Comparison of ENCODE assay signal across 24 cellular contexts in the genomic region with DNA sequence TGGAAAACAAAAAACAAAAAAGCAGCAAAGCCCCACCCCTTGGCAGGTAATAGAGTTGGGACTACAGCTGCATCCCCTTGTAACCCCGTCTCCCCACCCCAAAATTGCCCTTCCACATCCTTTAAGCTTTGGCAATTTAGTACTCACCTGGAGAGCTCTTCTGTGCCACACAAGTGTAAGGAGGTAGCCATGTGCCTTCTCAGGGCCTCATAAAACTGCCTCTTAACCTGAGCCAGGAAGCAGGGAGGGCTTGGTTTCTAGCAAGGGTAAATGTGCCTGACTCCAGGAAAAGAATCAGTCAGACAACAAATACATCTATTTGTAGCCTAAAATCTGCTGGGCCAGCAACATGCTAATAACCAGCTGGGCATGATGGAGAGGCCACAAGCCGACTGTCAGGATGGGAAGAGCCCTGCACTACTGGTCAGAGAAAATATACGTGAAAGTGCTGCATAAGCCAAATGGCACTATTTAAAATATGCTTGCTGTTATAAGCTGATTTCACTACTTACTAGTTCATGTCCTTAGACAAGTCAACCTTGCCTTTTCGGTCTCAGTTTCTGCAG. TPM values are rescaled to one million over a fixed set of nuclear protein-coding genes. Genes with fewer than 3 reads are reported as not detected.
DNase-seq lines count a peak whose midpoint lies in the region; ATAC-seq, FAIRE-seq and TF ChIP-seq lines count a peak whose summit lies in the region.
"Had no signal": no experiment of that assay in that cellular context is flagged by ENCODE, and none has a peak within 500 bp of the region (broad histone marks: within the 10 kb centered on the region; RNA-seq: fewer than 3 reads in every experiment).

No MANE protein-coding gene starts in this region.

- H3K36me3 ChIP-seq in CD8-positive, alpha-beta T cell (ENCODE audit: insufficient read depth, low read length): peaks cover 4% of the 10 kb centered on the region
- H3K36me3 ChIP-seq in Panc1 (ENCODE audit: control insufficient read depth, insufficient read depth, low read length): peaks cover 4% of the 10 kb centered on the region

- no peaks in the 10 kb centered on the region for H3K27me3 ChIP-seq in CD8-positive, alpha-beta T cell (ENCODE audit: insufficient read depth, low read length)
- no peaks in the 10 kb centered on the region for H3K27me3 ChIP-seq in Panc1 (ENCODE audit: control insufficient read depth, insufficient read depth, low read length)
- H3K27me3 ChIP-seq: gastrocnemius medialis, MG63, spleen had no signal

- FAIRE-seq in islet of Langerhans (lab: Jason Lieb, UNC): peak; percentile 95

- ATAC-seq in CD8-positive, alpha-beta T cell: no peak
- peak; percentile 27; the same call in 1 of the 2 replicates for ATAC-seq in Panc1
- no peak for ATAC-seq in GM19035 (IDR thresholded peaks at IDR 0.05; ENCODE audit: unreplicated experiment)
- ATAC-seq in sciatic nerve: no peak
- ATAC-seq: esophagus mucosa, gastrocnemius medialis had no signal

- CTCF ChIA-PET in CD8-positive, alpha-beta T cell (lab: Charles Lee): no interaction called here
- CTCF ChIA-PET in Panc1 (lab: Charles Lee): no interaction called here
- CTCF ChIA-PET in activated CD4-positive, alpha-beta memory T cell treated with anti-CD3 and anti-CD28 coated beads for 36 hours (lab: Charles Lee): interaction anchor here (1.4 kb wide), 1 partner anchor 12 kb away, joined by 4 read pairs; no protein-coding TSS in a partner anchor

- no peaks in the 10 kb centered on the region for H3K9me3 Mint-ChIP-seq in CD8-positive, alpha-beta T cell
- H3K9me3 Mint-ChIP-seq in activated CD4-positive, alpha-beta memory T cell treated with anti-CD3 and anti-CD28 coated beads for 36 hours: no peaks in the 10 kb centered on the region
- H3K9me3 Mint-ChIP-seq: activated naive CD4-positive, alpha-beta T cell treated with anti-CD3 and anti-CD28 coated beads, Interleukin-2, amount 10 ng/mL, durations not matched to agents 7 days and 5 days; type B pancreatic cell had no signal

- no peak overlapping the region for H3K27ac ChIP-seq in CD8-positive, alpha-beta T cell (ENCODE audit: low read depth, low read length)
- H3K27ac ChIP-seq in Panc1 (ENCODE audit: low read length): no peak overlapping the region
- H3K27ac ChIP-seq: gastrocnemius medialis, spleen had no signal

- DNase-seq in DMS53 (lab: John Stamatoyannopoulos, UW): peak; percentile 17
- DNase-seq in DMS53 treated with DMSO at 0.1 percent for 48 hours (lab: John Stamatoyannopoulos, UW; ENCODE audit: unreplicated experiment): no peak
- no peak for DNase-seq in CD8-positive, alpha-beta T cell
- no peak for DNase-seq in Panc1 (ENCODE audit: low read depth, low spot score)
- DNase-seq in activated CD4-positive, alpha-beta memory T cell treated with anti-CD3 and anti-CD28 coated beads for 36 hours: no peak
- DNase-seq in sciatic nerve (ENCODE audit: low spot score): no peak
- DNase-seq: activated CD4-positive, alpha-beta T cell treated with anti-CD3 and anti-CD28 coated beads for 1 hour; activated CD8-positive, alpha-beta memory T cell treated with anti-CD3 and anti-CD28 coated beads, Interleukin-2, amount 50 U/mL, for 48 hours; activated naive CD4-positive, alpha-beta T cell treated with anti-CD3 and anti-CD28 coated beads, Interleukin-2, amount 10 ng/mL, durations not matched to agents 7 days and 5 days; effector CD8-positive, alpha-beta T cell; gastrocnemius medialis; kidney glomerular epithelial cell; MG63; NCI-H1694; NCI-H446 treated with DMSO at 0.1 percent for 48 hours; nucleus accumbens; retina; spleen had no signal

- H3K36me3 Mint-ChIP-seq in CD8-positive, alpha-beta T cell: peaks cover 14% of the 10 kb centered on the region
- H3K36me3 Mint-ChIP-seq in activated CD4-positive, alpha-beta memory T cell treated with anti-CD3 and anti-CD28 coated beads for 36 hours: peaks cover 23% of the 10 kb centered on the region

- POLR2A ChIA-PET in CD8-positive, alpha-beta T cell (lab: Charles Lee): interaction anchor here (0.6 kb wide), 1 partner anchor 29 kb away, joined by 3 read pairs; no protein-coding TSS in a partner anchor
- POLR2A ChIA-PET in Panc1 (lab: Charles Lee): no interaction called here
- POLR2A ChIA-PET in activated CD4-positive, alpha-beta memory T cell treated with anti-CD3 and anti-CD28 coated beads for 36 hours (lab: Charles Lee): no interaction called here

- in situ Hi-C loops in Panc1 (cut with HindIII; ENCODE audit: low pct_unique_long_range_greater_than_20kb, low sequenced_read_pairs): no loop called here

- no peaks in the 10 kb centered on the region for H3K9me3 ChIP-seq in CD8-positive, alpha-beta T cell (ENCODE audit: low read length)
- no peaks in the 10 kb centered on the region for H3K9me3 ChIP-seq in Panc1 (ENCODE audit: control insufficient read depth, insufficient read depth, low read depth, low read length)
- H3K9me3 ChIP-seq: gastrocnemius medialis, MG63, spleen had no signal

- H3K4me1 ChIP-seq in CD8-positive, alpha-beta T cell (ENCODE audit: insufficient read depth, low read length): no peaks in the 10 kb centered on the region
- no peaks in the 10 kb centered on the region for H3K4me1 ChIP-seq in Panc1 (ENCODE audit: control insufficient read depth, insufficient read depth, low read length)

- no peak overlapping the region for H3K4me3 Mint-ChIP-seq in CD8-positive, alpha-beta T cell
- no peak overlapping the region for H3K4me3 Mint-ChIP-seq in activated CD4-positive, alpha-beta memory T cell treated with anti-CD3 and anti-CD28 coated beads for 36 hours
- H3K4me3 Mint-ChIP-seq: activated naive CD4-positive, alpha-beta T cell treated with anti-CD3 and anti-CD28 coated beads, Interleukin-2, amount 10 ng/mL, durations not matched to agents 7 days and 5 days; B cell; IgD-negative memory B cell; type B pancreatic cell had no signal

- TF ChIP-seq CTCF in CD8-positive, alpha-beta T cell (IDR thresholded peaks at IDR 0.05): no peak
- TF ChIP-seq CTCF in Panc1 (IDR thresholded peaks at IDR 0.05): no peak

- H3K4me1 Mint-ChIP-seq in CD8-positive, alpha-beta T cell (ENCODE audit: low read depth): no peaks in the 10 kb centered on the region
- no peaks in the 10 kb centered on the region for H3K4me1 Mint-ChIP-seq in activated CD4-positive, alpha-beta memory T cell treated with anti-CD3 and anti-CD28 coated beads for 36 hours (ENCODE audit: low read depth)
- H3K4me1 Mint-ChIP-seq: activated naive CD4-positive, alpha-beta T cell treated with anti-CD3 and anti-CD28 coated beads, Interleukin-2, amount 10 ng/mL, durations not matched to agents 7 days and 5 days; B cell; IgD-negative memory B cell had no signal

- no peaks in the 10 kb centered on the region for H3K27me3 Mint-ChIP-seq in CD8-positive, alpha-beta T cell (ENCODE audit: low read depth)
- H3K27me3 Mint-ChIP-seq in activated CD4-positive, alpha-beta memory T cell treated with anti-CD3 and anti-CD28 coated beads for 36 hours: no peaks in the 10 kb centered on the region
- H3K27me3 Mint-ChIP-seq: activated naive CD4-positive, alpha-beta T cell treated with anti-CD3 and anti-CD28 coated beads, Interleukin-2, amount 10 ng/mL, durations not matched to agents 7 days and 5 days; B cell; IgD-negative memory B cell; type B pancreatic cell had no signal

- peak overlapping the region; percentile 75 for H3K27ac Mint-ChIP-seq in CD8-positive, alpha-beta T cell
- no peak overlapping the region for H3K27ac Mint-ChIP-seq in activated CD4-positive, alpha-beta memory T cell treated with anti-CD3 and anti-CD28 coated beads for 36 hours
- H3K27ac Mint-ChIP-seq: activated naive CD4-positive, alpha-beta T cell treated with anti-CD3 and anti-CD28 coated beads, Interleukin-2, amount 10 ng/mL, durations not matched to agents 7 days and 5 days; B cell; type B pancreatic cell had no signal

- intact Hi-C loops in CD8-positive, alpha-beta T cell (cut with DNase I, micrococcal nuclease): loop anchor here in 1 of 2 experiments (5.0 kb wide), 1 partner anchor 985 kb away; no protein-coding TSS in a partner anchor
- intact Hi-C loops in Panc1 (cut with micrococcal nuclease; ENCODE audit: unreplicated experiment) (no loop called here), sciatic nerve (cut with DNase I) (no loop called here)
- intact Hi-C loops in activated CD4-positive, alpha-beta memory T cell treated with anti-CD3 and anti-CD28 coated beads for 36 hours (cut with micrococcal nuclease): no loop called here

- H3K4me3 ChIP-seq in CD8-positive, alpha-beta T cell (ENCODE audit: low read depth, low read length): no peak overlapping the region
- no peak overlapping the region for H3K4me3 ChIP-seq in Panc1 (ENCODE audit: low read depth in 2 of 2, low read length in 2 of 2)
- H3K4me3 ChIP-seq: gastrocnemius medialis, MG63, spleen had no signal

- no TSS peak for BruUV-seq in Panc1 (replicated peaks; lab: Mats Ljungman, UMichigan)

RNA-seq across cellular contexts. Expression of gene NOP58, which starts 46.3 kb away (rescaled TPM):
- total RNA-seq in CD8-positive, alpha-beta T cell: 100 to 1,000 TPM; 345 to 352 TPM
- total RNA-seq in Panc1 (2021; ENCODE audit: unreplicated experiment) (119 TPM), sciatic nerve (66.0 TPM)
- polyA plus RNA-seq in Panc1 (2012; ENCODE audit: insufficient read length): 43.3 TPM
- 100 to 1,000 TPM; 151 to 155 TPM for total RNA-seq in activated CD4-positive, alpha-beta memory T cell treated with anti-CD3 and anti-CD28 coated beads for 36 hours
